9 cellular contexts compared by ENCODE assay signal in the genomic region with DNA sequence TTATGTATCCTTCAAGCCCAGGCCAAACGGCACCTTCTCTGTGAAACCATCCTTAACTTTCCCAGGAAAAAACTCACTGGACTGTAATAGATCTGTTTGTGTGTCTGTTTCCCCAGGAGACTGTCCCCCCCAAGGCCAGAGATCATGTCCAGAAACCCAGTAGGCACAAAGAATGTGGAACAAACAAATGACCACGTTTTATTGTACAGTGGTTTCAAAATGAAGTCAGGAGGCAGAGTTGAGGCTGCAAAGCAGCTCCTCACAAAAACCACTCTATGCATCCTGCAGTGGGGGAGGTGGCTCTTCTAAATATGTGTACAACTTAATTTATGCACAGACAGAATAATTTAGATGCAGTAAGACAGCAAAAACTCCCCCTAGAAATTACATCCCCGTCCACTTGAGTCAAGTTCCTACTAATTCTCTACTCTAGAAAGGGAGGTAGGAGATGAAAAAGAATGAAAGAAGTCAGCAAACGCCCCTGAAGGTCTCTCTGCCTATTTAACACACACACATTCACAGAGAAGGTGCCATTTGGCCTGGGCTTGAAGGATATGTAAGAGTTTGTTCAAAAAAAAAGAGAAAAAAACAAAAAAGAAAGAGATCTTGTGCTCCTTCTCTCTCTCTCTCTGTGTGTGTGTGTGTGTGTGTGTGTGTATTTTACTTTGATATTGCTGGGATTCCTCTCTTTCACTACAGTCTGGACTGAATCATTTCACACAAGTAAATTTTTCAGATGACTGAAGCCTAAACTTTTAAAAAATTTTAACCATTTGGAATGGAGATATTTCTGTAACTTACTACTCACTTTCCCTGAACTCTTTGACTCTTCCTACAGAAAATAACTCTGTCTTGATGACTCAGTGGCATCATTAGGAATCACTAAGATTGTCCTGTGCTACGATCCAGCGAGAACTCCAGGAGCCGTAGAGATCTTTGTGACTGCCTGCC. TPM values are rescaled to one million over a fixed set of nuclear protein-coding genes. Genes with fewer than 3 reads are reported as not detected.
DNase-seq lines count a peak whose midpoint lies in the region; ATAC-seq and TF ChIP-seq lines count a peak whose summit lies in the region.
"Had no signal": no experiment of that assay in that cellular context is flagged by ENCODE, and none has a peak within 500 bp of the region (broad histone marks: within the 10 kb centered on the region; RNA-seq: fewer than 3 reads in every experiment).

No MANE protein-coding gene starts in this region.

- no peak for TF ChIP-seq EP300 in sigmoid colon (IDR thresholded peaks at IDR 0.05)

- intact Hi-C loops in sigmoid colon (cut with DNase I), result no loop called here
- intact Hi-C loops in left ventricle myocardium superior (cut with micrococcal nuclease), result no loop called here

- no peaks in the 10 kb centered on the region for H3K9me3 ChIP-seq in sigmoid colon

- peak overlapping the region; percentile 87 for H3K27ac Mint-ChIP-seq in activated naive CD4-positive, alpha-beta T cell treated with anti-CD3 and anti-CD28 coated beads, Interleukin-2, amount 10 ng/mL, durations not matched to agents 7 days and 5 days

- no peaks in the 10 kb centered on the region for H3K9me3 Mint-ChIP-seq in activated naive CD4-positive, alpha-beta T cell treated with anti-CD3 and anti-CD28 coated beads, Interleukin-2, amount 10 ng/mL, durations not matched to agents 7 days and 5 days

- H3K4me1 ChIP-seq in sigmoid colon, result peaks cover 0 to 45% (median 34%) of the 10 kb centered on the region in 4 donors

- H3K4me1 Mint-ChIP-seq in activated naive CD4-positive, alpha-beta T cell treated with anti-CD3 and anti-CD28 coated beads, Interleukin-2, amount 10 ng/mL, durations not matched to agents 7 days and 5 days, result peaks cover 88% of the 10 kb centered on the region

- peaks cover 83% of the 10 kb centered on the region for H3K36me3 Mint-ChIP-seq in activated naive CD4-positive, alpha-beta T cell treated with anti-CD3 and anti-CD28 coated beads, Interleukin-2, amount 10 ng/mL, durations not matched to agents 7 days and 5 days

- H3K27ac ChIP-seq in sigmoid colon, result peak overlapping the region; percentile 3 to 73 (median 38)

- no peaks in the 10 kb centered on the region for H3K27me3 Mint-ChIP-seq in activated naive CD4-positive, alpha-beta T cell treated with anti-CD3 and anti-CD28 coated beads, Interleukin-2, amount 10 ng/mL, durations not matched to agents 7 days and 5 days

- H3K27me3 ChIP-seq in sigmoid colon, result no peaks in the 10 kb centered on the region

- CTCF ChIA-PET in activated naive CD4-positive, alpha-beta T cell treated with anti-CD3 and anti-CD28 coated beads, Interleukin-2, amount 10 ng/mL, durations not matched to agents 7 days and 5 days (lab: Charles Lee), result interaction anchor here (0.8 to 3.1 kb wide), 3 partner anchors 18 to 169 kb away, joined by 3 to 25 read pairs (median 4); partner anchors contain the start of gene BCL2

- peak; percentile 66 for ATAC-seq in GM18909 (IDR thresholded peaks at IDR 0.05; ENCODE audit: poor library complexity, unreplicated experiment)
- ATAC-seq in HG02870 (IDR thresholded peaks at IDR 0.05; ENCODE audit: unreplicated experiment), result peak; percentile 77
- ATAC-seq in left ventricle myocardium superior, result no peak

- peak overlapping the region; percentile 31 for H3K4me3 Mint-ChIP-seq in activated naive CD4-positive, alpha-beta T cell treated with anti-CD3 and anti-CD28 coated beads, Interleukin-2, amount 10 ng/mL, durations not matched to agents 7 days and 5 days

- no peak for TF ChIP-seq POLR2A in sigmoid colon (IDR thresholded peaks at IDR 0.05)

- peak; percentile 49 for DNase-seq in activated naive CD4-positive, alpha-beta T cell treated with anti-CD3 and anti-CD28 coated beads, Interleukin-2, amount 10 ng/mL, durations not matched to agents 7 days and 5 days
- no peak for DNase-seq in sigmoid colon
- no peak for DNase-seq in left ventricle myocardium superior
- DNase-seq in AG20443 (ENCODE audit: low spot score), result no peak
- no peak for DNase-seq in NCI-H2081 treated with DMSO at 0.1 percent for 48 hours (lab: John Stamatoyannopoulos, UW)
- no peak for DNase-seq in DMS 273 treated with DMSO at 0.1 percent for 48 hours (lab: John Stamatoyannopoulos, UW)

- no peak for TF ChIP-seq CTCF in sigmoid colon (IDR thresholded peaks at IDR 0.05)

- H3K4me3 ChIP-seq in sigmoid colon, result no peak overlapping the region
- H3K4me3 ChIP-seq: lung had no signal

- 70 to 84% methylated on average over 7 of the region's 7 CpGs for WGBS in sigmoid colon, 2 donors

- no peaks in the 10 kb centered on the region for H3K36me3 ChIP-seq in sigmoid colon

RNA-seq across cellular contexts. Expression of gene BCL2, which starts 19.5 kb away (rescaled TPM):
- 10 to 100 TPM; 11.3 to 25.7 (median 18.1) TPM for total RNA-seq in sigmoid colon
- polyA plus RNA-seq in sigmoid colon, result 1 to 10 TPM; 2.8 to 9.7 (median 3.6) TPM
- total RNA-seq in left ventricle myocardium superior, result 7.7 TPM
